ENCODE assay signal across 8 cellular contexts in the genomic region with DNA sequence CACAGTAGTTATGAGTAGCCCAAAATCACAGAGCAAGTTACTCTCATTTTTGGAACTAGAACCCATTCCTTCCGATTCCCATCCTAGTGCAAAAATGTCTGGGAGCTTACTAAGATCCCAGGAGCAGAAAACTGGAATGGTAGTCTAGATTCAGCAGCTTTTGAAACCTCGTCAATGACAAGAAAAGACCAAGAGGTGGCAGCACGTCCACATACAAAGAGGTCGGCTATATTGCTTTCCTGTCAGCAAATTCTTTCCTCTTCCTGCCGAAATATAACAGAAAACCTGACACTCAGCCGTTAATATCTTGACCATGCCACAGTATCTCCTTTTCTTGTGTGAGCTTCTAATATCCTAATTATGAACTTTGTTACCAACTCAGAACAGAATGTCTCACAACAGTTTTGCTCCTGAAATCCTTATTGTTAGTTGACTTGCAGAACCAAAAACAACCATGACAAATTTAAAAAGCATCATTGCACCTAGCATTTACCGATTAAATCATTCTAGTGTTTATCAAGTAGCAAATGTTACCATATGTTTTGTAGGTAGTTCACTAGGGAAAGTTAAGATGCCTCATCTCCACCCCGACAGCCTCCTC.
DNase-seq lines count a peak whose midpoint lies in the region; ATAC-seq and TF ChIP-seq lines count a peak whose summit lies in the region.

No MANE protein-coding gene starts in this region.

- no peak overlapping the region for H3K27ac ChIP-seq in KMS-11
- H3K27ac ChIP-seq in RWPE1, result no peak overlapping the region
- H3K27ac ChIP-seq in dorsolateral prefrontal cortex, result no peak overlapping the region
- H3K27ac ChIP-seq in lower lobe of right lung, result no peak overlapping the region
- no peak overlapping the region for H3K27ac ChIP-seq in uterus

- no peaks in the 10 kb centered on the region for H3K9me3 ChIP-seq in lower lobe of right lung
- H3K9me3 ChIP-seq in uterus, result no peaks in the 10 kb centered on the region

- no peak overlapping the region for H3K9ac ChIP-seq in KMS-11

- CTCF ChIA-PET in RWPE1 (lab: Yijun Ruan, JAX), result interaction anchor here (0.6 to 3.2 kb wide), 15 partner anchors 18 to 412 kb away, joined by 3 to 78 read pairs (median 5); no protein-coding TSS in a partner anchor

- H3K4me1 ChIP-seq in KMS-11 (ENCODE audit: low read depth, poor library complexity, severe bottlenecking), result peaks cover 4% of the 10 kb centered on the region
- H3K4me1 ChIP-seq in lower lobe of right lung, result peaks cover 18% of the 10 kb centered on the region
- H3K4me1 ChIP-seq in uterus, result no peaks in the 10 kb centered on the region

- intact Hi-C loops in dorsolateral prefrontal cortex (cut with DNase I) (loop anchor here (1.0 to 5.0 kb wide), 2 partner anchors 408 to 411 kb away; no protein-coding TSS in a partner anchor), lower lobe of right lung (cut with DNase I) (loop anchor here (5.0 kb wide), 1 partner anchor 406 kb away; no protein-coding TSS in a partner anchor), uterus (cut with DNase I; ENCODE audit: low total_unique reads) (no loop called here)

- POLR2A ChIA-PET in RWPE1 (lab: Yijun Ruan, JAX; ENCODE audit: low non-redundant PET), result no interaction called here

- no peaks in the 10 kb centered on the region for H4K20me1 ChIP-seq in KMS-11 (ENCODE audit: insufficient read depth)

- H3K79me2 ChIP-seq in KMS-11 (ENCODE audit: insufficient read depth, low read depth), result no peaks in the 10 kb centered on the region

- peak; percentile 71 for ATAC-seq in GM18858 (IDR thresholded peaks at IDR 0.05; ENCODE audit: unreplicated experiment)
- ATAC-seq in lower lobe of right lung, result peak in 1 of 2 donors; percentile 76
- no peak for ATAC-seq in HG02970 (IDR thresholded peaks at IDR 0.05; ENCODE audit: low FRiP score, unreplicated experiment)

- TF ChIP-seq CTCF in KMS-11 (conservative IDR thresholded peaks at IDR 0.05; ENCODE audit: low read depth, low read length), result peak; percentile 86
- peak; percentile 73 for TF ChIP-seq CTCF in RWPE1 (conservative IDR thresholded peaks at IDR 0.05; ENCODE audit: low read depth)
- peak; percentile 34 to 90 (median 77) for TF ChIP-seq CTCF in dorsolateral prefrontal cortex (IDR thresholded peaks at IDR 0.05 in 54 of 56, conservative IDR thresholded peaks at IDR 0.05 in 2 of 56; ENCODE audit: low read depth in 1 of 56, partially characterized antibody in 56 of 56)
- peak; percentile 71 for TF ChIP-seq CTCF in lower lobe of right lung (IDR thresholded peaks at IDR 0.05)
- peak; percentile 52 to 64 (median 58) for TF ChIP-seq CTCF in uterus (IDR thresholded peaks at IDR 0.05)

- TF ChIP-seq POLR2A in uterus (IDR thresholded peaks at IDR 0.05), result no peak

- peak overlapping the region; percentile 49 for H3K4me2 ChIP-seq in KMS-11

- DNase-seq in COLO829 (ENCODE audit: low spot score), result peak; percentile 70
- DNase-seq in RWPE1 (ENCODE audit: low spot score), result peak; percentile 55
- DNase-seq in dorsolateral prefrontal cortex, result peak in 6 of 10 donors; percentile 4 to 58 (median 42)
- no peak for DNase-seq in lower lobe of right lung
- peak; percentile 21 to 23 for DNase-seq in uterus

- H2AFZ ChIP-seq in KMS-11 (ENCODE audit: low read depth), result peak overlapping the region; percentile 64; the same call in 1 of the 2 replicates

- H3K4me3 ChIP-seq in KMS-11 (IDR thresholded peaks at IDR 0.05; ENCODE audit: insufficient read depth, low read depth, low read length) (no peak overlapping the region), dorsolateral prefrontal cortex (peak overlapping the region in 7 of 59 donors; percentile 7 to 42 (median 15)), lower lobe of right lung (no peak overlapping the region), uterus (no peak overlapping the region)

- H3K36me3 ChIP-seq in KMS-11 (ENCODE audit: insufficient read depth), result no peaks in the 10 kb centered on the region
- no peaks in the 10 kb centered on the region for H3K36me3 ChIP-seq in lower lobe of right lung
- no peaks in the 10 kb centered on the region for H3K36me3 ChIP-seq in uterus

- H3K27me3 ChIP-seq in KMS-11 (ENCODE audit: insufficient read depth, low read depth) (no peaks in the 10 kb centered on the region), dorsolateral prefrontal cortex (peaks cover 0 to 14% (median 0%) of the 10 kb centered on the region in 45 donors), lower lobe of right lung (ENCODE audit: low read depth) (no peaks in the 10 kb centered on the region), uterus (no peaks in the 10 kb centered on the region)
